In genomic region chr12:121839993-121840761, GRCh38 we compare ENCODE assay signal across 8 cellular contexts. TPM values are rescaled to one million over a fixed set of nuclear protein-coding genes. Genes with fewer than 3 reads are reported as not detected.
DNase-seq lines count a peak whose midpoint lies in the region; FAIRE-seq and TF ChIP-seq lines count a peak whose summit lies in the region.

No MANE protein-coding gene starts in this region.

- H3K9ac ChIP-seq in SK-N-MC (ENCODE audit: insufficient read length), result peak overlapping the region; percentile 77

- WGBS in small intestine, 3 donors, result 48 to 74% (median 60%) methylated on average over 24 of the region's 24 CpGs

- H3K27me3 ChIP-seq in HAP-1 (ENCODE audit: low read depth) (no peaks in the 10 kb centered on the region), small intestine (ENCODE audit: control insufficient read depth in 2 of 2, insufficient read depth in 2 of 2, low read length in 2 of 2) (no peaks in the 10 kb centered on the region), WERI-Rb-1 (ENCODE audit: insufficient read depth, low read depth, severe bottlenecking) (no peaks in the 10 kb centered on the region)

- H3K4me3 ChIP-seq in HAP-1 (peak overlapping the region; percentile 62), SK-N-MC (peak overlapping the region; percentile 82), foreskin fibroblast (ENCODE audit: low read depth in 1 of 2, low read length in 2 of 2) (peak overlapping the region; percentile 63 to 79), small intestine (ENCODE audit: low read depth in 1 of 2, low read length in 2 of 2) (peak overlapping the region; percentile 44 to 74), WERI-Rb-1 (ENCODE audit: low read depth, low read length) (no peak overlapping the region)

- DNase-seq in HAP-1 (ENCODE audit: low spot score in 2 of 2), result no peak
- no peak for DNase-seq in SK-N-MC (ENCODE audit: low read depth, low spot score)
- no peak for DNase-seq in foreskin fibroblast
- peak; percentile 10 for DNase-seq in small intestine
- no peak for DNase-seq in urothelium cell line (ENCODE audit: low spot score)
- DNase-seq in HCEC 1CT, result no peak
- DNase-seq in EL, result no peak
- no peak for DNase-seq in WERI-Rb-1

- H3K36me3 ChIP-seq in HAP-1 (replicated peaks), result no peaks in the 10 kb centered on the region
- no peaks in the 10 kb centered on the region for H3K36me3 ChIP-seq in SK-N-MC (ENCODE audit: insufficient read depth, low read length)
- H3K36me3 ChIP-seq in small intestine (ENCODE audit: control insufficient read depth in 2 of 2, insufficient read depth in 2 of 2, low read length in 2 of 2), result no peaks in the 10 kb centered on the region
- H3K36me3 ChIP-seq in WERI-Rb-1, result no peaks in the 10 kb centered on the region

- TF ChIP-seq CTCF in foreskin fibroblast (IDR thresholded peaks at IDR 0.05; ENCODE audit: low read depth, low read length) (no peak), WERI-Rb-1 (IDR thresholded peaks at IDR 0.05; ENCODE audit: low read depth, low read length) (no peak)

- FAIRE-seq in small intestine (lab: Jason Lieb, UNC) (no peak), urothelium cell line (lab: Jason Lieb, UNC) (no peak)

- H3K27ac ChIP-seq in SK-N-MC, result no peak overlapping the region
- H3K27ac ChIP-seq in small intestine (ENCODE audit: low read depth in 1 of 2, low read length in 1 of 2), result peak overlapping the region; percentile 5 to 77
- H3K27ac ChIP-seq in WERI-Rb-1, result no peak overlapping the region

- peaks cover 5% of the 10 kb centered on the region for H3K4me1 ChIP-seq in HAP-1
- no peaks in the 10 kb centered on the region for H3K4me1 ChIP-seq in small intestine (ENCODE audit: control insufficient read depth in 2 of 2, insufficient read depth in 1 of 2, low read depth in 1 of 2, low read length in 1 of 2)

- in situ Hi-C loops in HAP-1 (cut with MboI; ENCODE audit: low sequenced_read_pairs), result no loop called here

- H3K9me3 ChIP-seq in HAP-1, result no peaks in the 10 kb centered on the region; the same call in 1 of the 2 replicates
- H3K9me3 ChIP-seq in SK-N-MC (ENCODE audit: low read depth, low read length), result no peaks in the 10 kb centered on the region
- no peaks in the 10 kb centered on the region for H3K9me3 ChIP-seq in small intestine (ENCODE audit: control insufficient read depth, low read depth)
- H3K9me3 ChIP-seq in WERI-Rb-1 (ENCODE audit: severe bottlenecking), result no peaks in the 10 kb centered on the region

RNA-seq across cellular contexts. Expression of gene HPD, which starts 18.5 kb away (rescaled TPM):
- polyA plus RNA-seq in small intestine, result under 1 TPM in 1 of 3 donors, not detected in 2; 0.78 TPM

RNA-seq across cellular contexts. Expression of gene SETD1B, which starts 36.4 kb away (rescaled TPM):
- 1 to 10 TPM; 3.6 to 9.4 (median 3.8) TPM for polyA plus RNA-seq in small intestine

RNA-seq across cellular contexts. Expression of gene RHOF, which starts 46.7 kb away (rescaled TPM):
- 10 to 100 TPM; 13.3 to 75.9 (median 44.5) TPM for polyA plus RNA-seq in small intestine

RNA-seq across cellular contexts. Expression of gene PSMD9, which starts 48.4 kb away (rescaled TPM):
- polyA plus RNA-seq in small intestine, result 100 to 1,000 TPM in 1 of 3 donors, 10 to 100 TPM in 2; 80.5 to 123 (median 97.5) TPM

Comparison
In these comparisons a context has a peak if more than half of its experiments do, and no peak if none do; other contexts are left out.
1. H3K27ac ChIP-seq: peak in small intestine (2 of 2); none in SK-N-MC (single experiment) and WERI-Rb-1 (single experiment).